23 cellular contexts compared by ENCODE assay signal in genomic region chr1:74005533-74005932, GRCh38.
"Had no signal": no experiment of that assay in that cellular context is flagged by ENCODE, and none has a peak within 500 bp of the region (broad histone marks: within the 10 kb centered on the region; RNA-seq: fewer than 3 reads in every experiment).

No MANE protein-coding gene starts in this region.

- H3K36me3 ChIP-seq: cardiac muscle cell had no signal

- H3K9me3 Mint-ChIP-seq: activated CD4-positive, alpha-beta T cell treated with anti-CD3 and anti-CD28 coated beads, Interleukin-2, amount 10 ng/mL, durations not matched to agents 24 days and 14 days; activated naive CD4-positive, alpha-beta T cell treated with anti-CD3 and anti-CD28 coated beads, Interleukin-2, amount 50 U/mL, for 72 hours; activated naive CD8-positive, alpha-beta T cell treated with anti-CD3 and anti-CD28 coated beads, Interleukin-2, amount 50 U/mL, for 24 hours; activated T-cell treated with anti-CD3 and anti-CD28 coated beads, Interleukin-2, amount 50 U/mL, for 4 hours; T-cell; T-helper 2 cell treated with Interferon-gamma antibody and Interleukin-4, amounts not matched to agents 5 μg/mL and 100 μg/mL, for 36 hours had no signal

- H3K4me3 ChIP-seq: cardiac muscle cell had no signal

- H3K27ac Mint-ChIP-seq: activated CD4-positive, alpha-beta T cell treated with anti-CD3 and anti-CD28 coated beads, Interleukin-2, amount 10 ng/mL, durations not matched to agents 24 days and 14 days; activated CD8-positive, alpha-beta memory T cell treated with anti-CD3 and anti-CD28 coated beads, Interleukin-2, amount 10 ng/mL, durations not matched to agents 7 days and 5 days; activated naive CD4-positive, alpha-beta T cell treated with anti-CD3 and anti-CD28 coated beads, Interleukin-2, amount 50 U/mL, for 72 hours; activated naive CD8-positive, alpha-beta T cell treated with anti-CD3 and anti-CD28 coated beads, Interleukin-2, amount 50 U/mL, for 24 hours; brain; T-cell; T-helper 2 cell treated with Interferon-gamma antibody and Interleukin-4, amounts not matched to agents 5 μg/mL and 100 μg/mL, for 36 hours; WTC11 had no signal

- DNase-seq: activated CD4-positive, alpha-beta T cell treated with anti-CD3 and anti-CD28 coated beads, Interleukin-2, amount 10 ng/mL, durations not matched to agents 24 days and 14 days; activated CD4-positive, alpha-beta T cell treated with anti-CD3 and anti-CD28 coated beads, Interleukin-2, amount 50 U/mL, for 48 hours; activated CD4-positive, CD25-positive, alpha-beta regulatory T cell treated with anti-CD3 and anti-CD28 coated beads, Interleukin-2, amount 50 U/mL, for 72 hours; activated CD8-positive, alpha-beta memory T cell treated with anti-CD3 and anti-CD28 coated beads, Interleukin-2, amount 10 ng/mL, durations not matched to agents 7 days and 5 days; activated effector memory CD4-positive, alpha-beta T cell treated with anti-CD3 and anti-CD28 coated beads, Interleukin-2, amount 50 U/mL, for 16 hours; activated naive CD4-positive, alpha-beta T cell treated with Interleukin-2 at 50 U/mL for 16 hours; activated naive CD8-positive, alpha-beta T cell treated with anti-CD3 and anti-CD28 coated beads, Interleukin-2, amount 50 U/mL, for 24 hours; activated T-cell treated with anti-CD3 and anti-CD28 coated beads, Interleukin-2, amount 50 U/mL, for 4 hours; amniotic stem cell; NCI-H1105 treated with DMSO at 0.1 percent for 48 hours; NCI-H1436 treated with DMSO at 0.1 percent for 48 hours; NCI-H187; NCI-H2171; NCI-H2227 treated with DMSO at 0.1 percent for 48 hours; NCI-H526; SIG-M5; T-cell had no signal

- ATAC-seq: activated CD8-positive, alpha-beta memory T cell treated with anti-CD3 and anti-CD28 coated beads, Interleukin-2, amount 10 ng/mL, durations not matched to agents 7 days and 5 days; activated naive CD4-positive, alpha-beta T cell treated with anti-CD3 and anti-CD28 coated beads, Interleukin-2, amount 50 U/mL, for 72 hours; activated naive CD8-positive, alpha-beta T cell treated with anti-CD3 and anti-CD28 coated beads, Interleukin-2, amount 50 U/mL, for 24 hours; activated T-cell treated with anti-CD3 and anti-CD28 coated beads, Interleukin-2, amount 50 U/mL, for 4 hours; T-cell had no signal

- FAIRE-seq: astrocyte had no signal

- H3K4me3 Mint-ChIP-seq: activated CD4-positive, alpha-beta T cell treated with anti-CD3 and anti-CD28 coated beads, Interleukin-2, amount 10 ng/mL, durations not matched to agents 24 days and 14 days; activated CD8-positive, alpha-beta memory T cell treated with anti-CD3 and anti-CD28 coated beads, Interleukin-2, amount 10 ng/mL, durations not matched to agents 7 days and 5 days; activated naive CD8-positive, alpha-beta T cell treated with anti-CD3 and anti-CD28 coated beads, Interleukin-2, amount 50 U/mL, for 24 hours; activated T-cell treated with anti-CD3 and anti-CD28 coated beads, Interleukin-2, amount 50 U/mL, for 4 hours; brain; T-cell; T-helper 2 cell treated with Interferon-gamma antibody and Interleukin-4, amounts not matched to agents 5 μg/mL and 100 μg/mL, for 36 hours; WTC11 had no signal

- H3K27me3 Mint-ChIP-seq: activated CD4-positive, alpha-beta T cell treated with anti-CD3 and anti-CD28 coated beads, Interleukin-2, amount 10 ng/mL, durations not matched to agents 24 days and 14 days; activated CD8-positive, alpha-beta memory T cell treated with anti-CD3 and anti-CD28 coated beads, Interleukin-2, amount 10 ng/mL, durations not matched to agents 7 days and 5 days; activated naive CD8-positive, alpha-beta T cell treated with anti-CD3 and anti-CD28 coated beads, Interleukin-2, amount 50 U/mL, for 24 hours; brain; T-cell had no signal

- H3K27ac ChIP-seq: cardiac muscle cell had no signal

- H3K36me3 Mint-ChIP-seq: activated CD8-positive, alpha-beta memory T cell treated with anti-CD3 and anti-CD28 coated beads, Interleukin-2, amount 10 ng/mL, durations not matched to agents 7 days and 5 days; activated naive CD4-positive, alpha-beta T cell treated with anti-CD3 and anti-CD28 coated beads, Interleukin-2, amount 50 U/mL, for 72 hours; brain; T-cell had no signal
